ENCODE assay signal across 19 cellular contexts in genomic region chr7:148185050-148185449, GRCh38.
DNase-seq lines count a peak whose midpoint lies in the region; ATAC-seq, FAIRE-seq and TF ChIP-seq lines count a peak whose summit lies in the region.
"Had no signal": no experiment of that assay in that cellular context is flagged by ENCODE, and none has a peak within 500 bp of the region (broad histone marks: within the 10 kb centered on the region; RNA-seq: fewer than 3 reads in every experiment).

No MANE protein-coding gene starts in this region.

- no peaks in the 10 kb centered on the region for H3K36me3 Mint-ChIP-seq in stimulated activated memory B cell treated with anti-CD40 and anti-IgM and Interleukin-4, amounts not matched to agents 10 μg/mL and 1 μg/mL and 100 μg/mL, for 72 hours
- H3K36me3 Mint-ChIP-seq: stimulated activated effector memory CD8-positive, alpha-beta T cell treated with anti-CD3 and anti-CD28 coated beads, Interleukin-12 subunit alpha, Interleukin-12 subunit beta, amount 100 ng/mL, for 72 hours had no signal

- H3K9me3 ChIP-seq in lower lobe of right lung: no peaks in the 10 kb centered on the region
- H3K9me3 ChIP-seq: ascending aorta, tibial artery had no signal

- H3K27me3 ChIP-seq in lower lobe of right lung (ENCODE audit: low read depth): no peaks in the 10 kb centered on the region
- H3K27me3 ChIP-seq: ascending aorta, tibial artery had no signal

- H3K27ac ChIP-seq in lower lobe of right lung: no peak overlapping the region
- H3K27ac ChIP-seq: ascending aorta, coronary artery, tibial artery, VCaP had no signal

- peaks cover 24% of the 10 kb centered on the region for H3K27me3 Mint-ChIP-seq in stimulated activated memory B cell treated with anti-CD40 and anti-IgM and Interleukin-4, amounts not matched to agents 10 μg/mL and 1 μg/mL and 100 μg/mL, for 72 hours

- ATAC-seq in lower lobe of right lung (peak; percentile 30 to 90), GM21447 (IDR thresholded peaks at IDR 0.05; ENCODE audit: unreplicated experiment) (no peak)
- no peak for ATAC-seq in stimulated activated memory B cell treated with anti-CD40 and anti-IgM and Interleukin-4, amounts not matched to agents 10 μg/mL and 1 μg/mL and 100 μg/mL, for 72 hours
- ATAC-seq: HCT116; stimulated activated effector memory CD8-positive, alpha-beta T cell treated with anti-CD3 and anti-CD28 coated beads, Interleukin-12 subunit alpha, Interleukin-12 subunit beta, amount 100 ng/mL, for 72 hours had no signal

- intact Hi-C loops in lower lobe of right lung (cut with DNase I): no loop called here

- H3K4me3 ChIP-seq in epithelial cell of proximal tubule (ENCODE audit: low read depth, low read length): no peak overlapping the region
- H3K4me3 ChIP-seq in lower lobe of right lung: no peak overlapping the region
- H3K4me3 ChIP-seq: ascending aorta, coronary artery, tibial artery had no signal

- FAIRE-seq in GM19239 (lab: Jason Lieb, UNC): no peak

- H3K4me3 Mint-ChIP-seq in stimulated activated memory B cell treated with anti-CD40 and anti-IgM and Interleukin-4, amounts not matched to agents 10 μg/mL and 1 μg/mL and 100 μg/mL, for 72 hours: no peak overlapping the region
- H3K4me3 Mint-ChIP-seq: stimulated activated effector memory CD8-positive, alpha-beta T cell treated with anti-CD3 and anti-CD28 coated beads, Interleukin-12 subunit alpha, Interleukin-12 subunit beta, amount 100 ng/mL, for 72 hours had no signal

- H3K9me3 Mint-ChIP-seq in stimulated activated memory B cell treated with anti-CD40 and anti-IgM and Interleukin-4, amounts not matched to agents 10 μg/mL and 1 μg/mL and 100 μg/mL, for 72 hours: no peaks in the 10 kb centered on the region

- no peak overlapping the region for H3K27ac Mint-ChIP-seq in stimulated activated memory B cell treated with anti-CD40 and anti-IgM and Interleukin-4, amounts not matched to agents 10 μg/mL and 1 μg/mL and 100 μg/mL, for 72 hours
- H3K27ac Mint-ChIP-seq: stimulated activated effector memory CD8-positive, alpha-beta T cell treated with anti-CD3 and anti-CD28 coated beads, Interleukin-12 subunit alpha, Interleukin-12 subunit beta, amount 100 ng/mL, for 72 hours had no signal

- no peak for TF ChIP-seq CTCF in epithelial cell of proximal tubule (conservative IDR thresholded peaks at IDR 0.05; ENCODE audit: low read depth, low read length)
- no peak for TF ChIP-seq CTCF in lower lobe of right lung (IDR thresholded peaks at IDR 0.05)

- DNase-seq in AG20443 (ENCODE audit: low spot score): peak; percentile 13
- peak; percentile 2 for DNase-seq in NCI-H2196 treated with DMSO at 0.1 percent for 48 hours (lab: John Stamatoyannopoulos, UW; ENCODE audit: unreplicated experiment)
- peak; percentile 16 for DNase-seq in epithelial cell of proximal tubule (ENCODE audit: low read depth)
- no peak for DNase-seq in lower lobe of right lung
- DNase-seq in GM19239 (ENCODE audit: insufficient read length, low spot score): no peak
- no peak for DNase-seq in SKM-1 (lab: John Stamatoyannopoulos, UW; ENCODE audit: unreplicated experiment)
- DNase-seq: activated naive CD4-positive, alpha-beta T cell; COR-L47; NCI-H2107; NCI-H774; T-helper 2 cell; tibial artery had no signal

- H3K36me3 ChIP-seq in lower lobe of right lung: no peaks in the 10 kb centered on the region
- H3K36me3 ChIP-seq: ascending aorta, tibial artery had no signal

- H3K4me1 Mint-ChIP-seq in stimulated activated memory B cell treated with anti-CD40 and anti-IgM and Interleukin-4, amounts not matched to agents 10 μg/mL and 1 μg/mL and 100 μg/mL, for 72 hours: no peaks in the 10 kb centered on the region
- H3K4me1 Mint-ChIP-seq: stimulated activated effector memory CD8-positive, alpha-beta T cell treated with anti-CD3 and anti-CD28 coated beads, Interleukin-12 subunit alpha, Interleukin-12 subunit beta, amount 100 ng/mL, for 72 hours had no signal

- no peaks in the 10 kb centered on the region for H3K4me1 ChIP-seq in lower lobe of right lung
- H3K4me1 ChIP-seq: ascending aorta, tibial artery had no signal

Comparison
In these comparisons a context has a peak if more than half of its experiments do, and no peak if none do; other contexts are left out.
1. DNase-seq: peak in AG20443 (single experiment), NCI-H2196 treated with DMSO at 0.1 percent for 48 hours (single experiment) and epithelial cell of proximal tubule (single experiment); none in lower lobe of right lung (single experiment), GM19239 (single experiment) and SKM-1 (single experiment).
2. ATAC-seq: peak in lower lobe of right lung (2 of 2); none in GM21447 (single experiment) and stimulated activated memory B cell treated with anti-CD40 and anti-IgM and Interleukin-4, amounts not matched to agents 10 μg/mL and 1 μg/mL and 100 μg/mL, for 72 hours (single experiment).